ENCODE assay signal across 17 cellular contexts in genomic region chr15:57500979-57501576, GRCh38.
DNase-seq lines count a peak whose midpoint lies in the region; TF ChIP-seq lines count a peak whose summit lies in the region.
"Had no signal": no experiment of that assay in that cellular context is flagged by ENCODE, and none has a peak within 500 bp of the region (broad histone marks: within the 10 kb centered on the region; RNA-seq: fewer than 3 reads in every experiment).

No MANE protein-coding gene starts in this region.

- H3K9ac ChIP-seq in Karpas-422 (ENCODE audit: low read length) = no peak overlapping the region

- H2AFZ ChIP-seq in Karpas-422 (ENCODE audit: low read length) = no peak overlapping the region

- no peaks in the 10 kb centered on the region for H3K27me3 ChIP-seq in breast epithelium
- no peaks in the 10 kb centered on the region for H3K27me3 ChIP-seq in ascending aorta
- no peaks in the 10 kb centered on the region for H3K27me3 ChIP-seq in thyroid gland
- H3K27me3 ChIP-seq in Karpas-422 (ENCODE audit: low read length) = no peaks in the 10 kb centered on the region

- H3K36me3 ChIP-seq in breast epithelium (no peaks in the 10 kb centered on the region), ascending aorta (no peaks in the 10 kb centered on the region), thyroid gland (no peaks in the 10 kb centered on the region), Karpas-422 (ENCODE audit: insufficient read depth, low read length) (no peaks in the 10 kb centered on the region)

- CTCF ChIA-PET in MCF 10A (lab: Yijun Ruan, JAX) = interaction anchor here (0.6 kb wide), 1 partner anchor 42 kb away, joined by 5 read pairs; no protein-coding TSS in a partner anchor

- H3K9me3 ChIP-seq in breast epithelium = no peaks in the 10 kb centered on the region
- no peaks in the 10 kb centered on the region for H3K9me3 ChIP-seq in ascending aorta
- no peaks in the 10 kb centered on the region for H3K9me3 ChIP-seq in thyroid gland
- H3K9me3 ChIP-seq in Karpas-422 (ENCODE audit: low read length) = no peaks in the 10 kb centered on the region

- H3K4me3 Mint-ChIP-seq in MCF 10A (ENCODE audit: unreplicated experiment) = no peak overlapping the region
- H3K4me3 Mint-ChIP-seq: activated CD8-positive, alpha-beta memory T cell treated with anti-CD3 and anti-CD28 coated beads, Interleukin-2, amount 10 ng/mL, durations not matched to agents 7 days and 5 days; IgD-negative memory B cell; naive B cell had no signal

- POLR2A ChIA-PET in MCF 10A (lab: Yijun Ruan, JAX) = no interaction called here

- H3K4me1 Mint-ChIP-seq in MCF 10A (ENCODE audit: insufficient read depth, unreplicated experiment) = no peaks in the 10 kb centered on the region
- H3K4me1 Mint-ChIP-seq: activated CD8-positive, alpha-beta memory T cell treated with anti-CD3 and anti-CD28 coated beads, Interleukin-2, amount 10 ng/mL, durations not matched to agents 7 days and 5 days had no signal

- intact Hi-C loops in MCF 10A (cut with micrococcal nuclease) (no loop called here), breast epithelium (cut with DNase I; ENCODE audit: low total_unique reads) (no loop called here), ascending aorta (cut with DNase I) (no loop called here), thyroid gland (cut with DNase I) (no loop called here)

- H4K20me1 ChIP-seq in Karpas-422 (ENCODE audit: insufficient read depth, low read depth, low read length) = no peaks in the 10 kb centered on the region

- no peak overlapping the region for H3K4me3 ChIP-seq in breast epithelium
- H3K4me3 ChIP-seq in ascending aorta = no peak overlapping the region
- H3K4me3 ChIP-seq in thyroid gland (replicated peaks in 1 of 3) = no peak overlapping the region
- no peak overlapping the region for H3K4me3 ChIP-seq in Karpas-422 (ENCODE audit: low read length)
- H3K4me3 ChIP-seq: coronary artery had no signal

- peak; percentile 29 for DNase-seq in MCF 10A (ENCODE audit: unreplicated experiment)
- DNase-seq in breast epithelium (ENCODE audit: low spot score in 2 of 2) = no peak
- DNase-seq in ascending aorta (ENCODE audit: low spot score in 2 of 2) = no peak
- DNase-seq in islet precursor cell = peak; percentile 65
- DNase-seq in thyroid gland = peak in 1 of 2 donors; percentile 42
- DNase-seq in Karpas-422 = no peak
- no peak for DNase-seq in activated naive CD4-positive, alpha-beta T cell treated with Interleukin-2 at 50 U/mL for 16 hours
- DNase-seq in Ammon's horn (ENCODE audit: low spot score) = no peak
- DNase-seq: activated CD8-positive, alpha-beta memory T cell treated with anti-CD3 and anti-CD28 coated beads, Interleukin-2, amount 10 ng/mL, durations not matched to agents 7 days and 5 days; activated naive CD4-positive, alpha-beta T cell treated with anti-CD3 and anti-CD28 coated beads, Interleukin-2, amount 50 U/mL, for 16 hours; H7; naive B cell; NCI-H1436; NCI-H748 treated with DMSO at 0.1 percent for 48 hours; SIG-M5 had no signal

- H3K27ac Mint-ChIP-seq in MCF 10A (ENCODE audit: low read depth, unreplicated experiment) = no peak overlapping the region
- H3K27ac Mint-ChIP-seq: activated CD8-positive, alpha-beta memory T cell treated with anti-CD3 and anti-CD28 coated beads, Interleukin-2, amount 10 ng/mL, durations not matched to agents 7 days and 5 days; IgD-negative memory B cell had no signal

- H3K9me3 Mint-ChIP-seq in MCF 10A (ENCODE audit: unreplicated experiment) = no peaks in the 10 kb centered on the region
- H3K9me3 Mint-ChIP-seq: IgD-negative memory B cell, naive B cell had no signal

- TF ChIP-seq POLR2A in breast epithelium (IDR thresholded peaks at IDR 0.05) (no peak), thyroid gland (IDR thresholded peaks at IDR 0.05) (no peak)

- H3K4me1 ChIP-seq in breast epithelium (peaks cover 7 to 22% of the 10 kb centered on the region in 2 donors), ascending aorta (peaks cover 3 to 8% of the 10 kb centered on the region in 2 donors), thyroid gland (peaks cover 89 to 96% of the 10 kb centered on the region in 2 donors), Karpas-422 (ENCODE audit: low read length) (no peaks in the 10 kb centered on the region)

- TF ChIP-seq CTCF in MCF 10A (IDR thresholded peaks at IDR 0.05; ENCODE audit: unreplicated experiment) (no peak), breast epithelium (IDR thresholded peaks at IDR 0.05) (no peak), ascending aorta (IDR thresholded peaks at IDR 0.05) (no peak), thyroid gland (IDR thresholded peaks at IDR 0.05) (no peak)

- no peak overlapping the region for H3K4me2 ChIP-seq in Karpas-422 (ENCODE audit: low read depth, low read length, poor library complexity, severe bottlenecking)

- no TSS peak for BruUV-seq in MCF 10A (replicated peaks; lab: Mats Ljungman, UMichigan)

- 87% methylated on average over 6 of the region's 6 CpGs for WGBS in thyroid gland, 2 donors

- no peaks in the 10 kb centered on the region for H3K27me3 Mint-ChIP-seq in MCF 10A (ENCODE audit: insufficient read depth, unreplicated experiment)
- H3K27me3 Mint-ChIP-seq: activated CD8-positive, alpha-beta memory T cell treated with anti-CD3 and anti-CD28 coated beads, Interleukin-2, amount 10 ng/mL, durations not matched to agents 7 days and 5 days; IgD-negative memory B cell; naive B cell had no signal

- no peaks in the 10 kb centered on the region for H3K79me2 ChIP-seq in Karpas-422 (ENCODE audit: low read length)

- no peaks in the 10 kb centered on the region for H3K9me2 ChIP-seq in Karpas-422 (replicated peaks; ENCODE audit: insufficient read depth, low read length)

- H3K27ac ChIP-seq in breast epithelium (no peak overlapping the region), ascending aorta (peak overlapping the region; percentile 38 to 48), thyroid gland (peak overlapping the region; percentile 82 to 99 (median 87)), Karpas-422 (ENCODE audit: low read length) (no peak overlapping the region)

- no peaks in the 10 kb centered on the region for H3K36me3 Mint-ChIP-seq in MCF 10A (ENCODE audit: insufficient read depth, unreplicated experiment)
- H3K36me3 Mint-ChIP-seq: activated CD8-positive, alpha-beta memory T cell treated with anti-CD3 and anti-CD28 coated beads, Interleukin-2, amount 10 ng/mL, durations not matched to agents 7 days and 5 days; naive B cell had no signal

Comparison
In these comparisons a context has a peak if more than half of its experiments do, and no peak if none do; other contexts are left out.
1. DNase-seq: peak in MCF 10A (single experiment) and islet precursor cell (single experiment); none in breast epithelium (0 of 2), ascending aorta (0 of 2), Karpas-422 (single experiment), activated naive CD4-positive, alpha-beta T cell treated with Interleukin-2 at 50 U/mL for 16 hours (single experiment) and Ammon's horn (single experiment).
2. H3K27ac ChIP-seq: peak in ascending aorta (2 of 2) and thyroid gland (3 of 3); none in breast epithelium (0 of 2) and Karpas-422 (single experiment).